8 cellular contexts compared by ENCODE assay signal in genomic region chr22:21641417-21641794, GRCh38. TPM values are rescaled to one million over a fixed set of nuclear protein-coding genes. Genes with fewer than 3 reads are reported as not detected.
DNase-seq lines count a peak whose midpoint lies in the region; ATAC-seq and TF ChIP-seq lines count a peak whose summit lies in the region.

No MANE protein-coding gene starts in this region.

- no peak for TF ChIP-seq POLR2A in esophagus muscularis mucosa (IDR thresholded peaks at IDR 0.05; ENCODE audit: low read depth)

- TF ChIP-seq EP300 in esophagus muscularis mucosa (IDR thresholded peaks at IDR 0.05) = no peak

- H3K9me3 ChIP-seq in esophagus muscularis mucosa = no peaks in the 10 kb centered on the region

- peak; percentile 10 for ATAC-seq in HG03039 (IDR thresholded peaks at IDR 0.05; ENCODE audit: unreplicated experiment)

- H3K36me3 ChIP-seq in esophagus muscularis mucosa = peaks cover 0 to 21% (median 10%) of the 10 kb centered on the region in 4 donors

- WGBS in esophagus muscularis mucosa = 5% methylated on average over 9 of the region's 9 CpGs

- DNase-seq in SKM-1 treated with dmso at 0.1 percent for 144 hours (lab: John Stamatoyannopoulos, UW; ENCODE audit: unreplicated experiment) (peak; percentile 29), SKM-1 (lab: John Stamatoyannopoulos, UW; ENCODE audit: unreplicated experiment) (no peak), SW480 (ENCODE audit: low spot score) (peak; percentile 53), esophagus muscularis mucosa (ENCODE audit: extremely low spot score) (no peak), myocyte (ENCODE audit: low read depth) (peak; percentile 79), NCI-H2107 treated with DMSO at 0.1 percent for 48 hours (lab: John Stamatoyannopoulos, UW; ENCODE audit: unreplicated experiment) (no peak), NCI-H526 treated with DMSO at 0.1 percent for 48 hours (lab: John Stamatoyannopoulos, UW) (no peak)

- no peaks in the 10 kb centered on the region for H3K27me3 ChIP-seq in esophagus muscularis mucosa

- H3K27ac ChIP-seq in esophagus muscularis mucosa (replicated peaks in 1 of 4) = peak overlapping the region; percentile 14 to 83 (median 66)

- intact Hi-C loops in esophagus muscularis mucosa (cut with DNase I) = no loop called here

- H3K4me1 ChIP-seq in esophagus muscularis mucosa = peaks cover 16 to 30% (median 25%) of the 10 kb centered on the region in 4 donors

- peak; percentile 21 to 50 (median 45) for TF ChIP-seq CTCF in esophagus muscularis mucosa (IDR thresholded peaks at IDR 0.05)

- H3K4me3 ChIP-seq in esophagus muscularis mucosa = peak overlapping the region; percentile 73 to 84 (median 75)

RNA-seq across cellular contexts. Expression of gene SDF2L1, which starts 0.7 kb away (rescaled TPM):
- total RNA-seq in esophagus muscularis mucosa (10 to 100 TPM; 22.4 to 40.8 (median 29.3) TPM), myocyte (37.8 and 63.1 TPM in 2 replicates)
- 67.2 TPM for polyA plus RNA-seq in myocyte (2012)

RNA-seq across cellular contexts. Expression of gene CCDC116, which starts 8.8 kb away (rescaled TPM):
- total RNA-seq in esophagus muscularis mucosa = under 1 TPM; 0.26 to 0.99 (median 0.55) TPM
- 0.13 and 0.57 TPM in 2 replicates for total RNA-seq in myocyte
- 0.26 TPM for polyA plus RNA-seq in myocyte (2012)

RNA-seq across cellular contexts. Expression of gene YDJC, which starts 11.6 kb away (rescaled TPM):
- 10 to 100 TPM; 13.7 to 33.7 (median 26.2) TPM for total RNA-seq in esophagus muscularis mucosa
- total RNA-seq in myocyte = 13.3 and 20.4 TPM in 2 replicates
- polyA plus RNA-seq in myocyte (2012) = 8.8 TPM

RNA-seq across cellular contexts. Expression of gene PPIL2, which starts 24.4 kb away (rescaled TPM):
- 10 to 100 TPM; 16.9 to 34.3 (median 24.7) TPM for total RNA-seq in esophagus muscularis mucosa
- total RNA-seq in myocyte = 26.8 and 30.1 TPM in 2 replicates
- 32.7 TPM for polyA plus RNA-seq in myocyte (2012)

Comparison
In these comparisons a context has a peak if more than half of its experiments do, and no peak if none do; other contexts are left out.
1. DNase-seq: peak in SKM-1 treated with dmso at 0.1 percent for 144 hours (single experiment), SW480 (single experiment) and myocyte (single experiment); none in SKM-1 (single experiment), esophagus muscularis mucosa (single experiment), NCI-H2107 treated with DMSO at 0.1 percent for 48 hours (single experiment) and NCI-H526 treated with DMSO at 0.1 percent for 48 hours (single experiment).